In the genomic region with DNA sequence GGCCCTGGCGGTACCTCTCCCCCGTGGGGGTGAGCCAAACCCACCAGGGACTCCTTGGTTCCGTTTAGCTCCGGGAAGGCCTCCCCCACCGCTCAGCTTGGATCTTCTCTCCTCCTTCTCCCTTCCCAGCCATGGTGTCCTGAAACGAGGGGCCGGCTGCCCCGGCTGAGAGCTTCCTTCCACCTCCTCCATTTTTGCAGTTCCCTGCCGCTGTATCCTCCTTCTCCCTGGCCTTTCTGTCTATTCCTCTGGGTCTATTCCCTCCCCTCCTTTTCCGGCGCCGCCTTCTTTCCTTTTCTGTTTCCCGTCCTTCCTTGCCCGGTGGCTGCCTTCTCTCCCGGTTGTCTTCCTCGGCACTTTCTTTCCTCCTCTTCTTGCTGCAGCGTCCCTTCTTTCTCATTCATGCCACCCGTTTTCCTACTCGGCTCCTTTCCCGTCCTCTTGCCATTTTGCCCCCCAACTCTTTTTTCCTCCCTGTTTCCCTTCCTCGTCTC, we compare ENCODE assay signal across 1 cellular context.
TF ChIP-seq lines count a peak whose summit lies in the region.

No MANE protein-coding gene starts in this region.

TF ChIP-seq in IMR-90, 13 proteins besides CTCF, POLR2A, EP300 and RAD21 (continued from another document):
- TF ChIP-seq BHLHE40 (IDR thresholded peaks at IDR 0.05; ENCODE audit: low read depth, low read length) (no peak), RFX5 (IDR thresholded peaks at IDR 0.05; ENCODE audit: low read depth, low read length) (no peak), SMC3 (IDR thresholded peaks at IDR 0.05; ENCODE audit: low read depth, low read length) (no peak), CEBPB (IDR thresholded peaks at IDR 0.05; ENCODE audit: low read depth, low read length) (no peak)
